In genomic region chr5:168481330-168481788, GRCh38 we compare ENCODE assay signal across 1 cellular context.
TF ChIP-seq lines count a peak whose summit lies in the region.

No MANE protein-coding gene starts in this region.

TF ChIP-seq in HepG2, 621 proteins besides CTCF, POLR2A, EP300 and RAD21:
- TF ChIP-seq MAFG (CRISPR knock-in tag; IDR thresholded peaks at IDR 0.05) (no peak), RBM39 (IDR thresholded peaks at IDR 0.05; ENCODE audit: low read depth, low read length, poor library complexity, severe bottlenecking) (no peak), JARID2 (CRISPR knock-in tag; IDR thresholded peaks at IDR 0.05; ENCODE audit: insufficient replicate concordance) (no peak), SOX13 (IDR thresholded peaks at IDR 0.05) (no peak), SOX13 (CRISPR knock-in tag; conservative IDR thresholded peaks at IDR 0.05 in 1 of 2, IDR thresholded peaks at IDR 0.05 in 1 of 2) (peak in 1 of 2 experiments; percentile 44; a peak in 1 of 4 replicates), ZNF24 (IDR thresholded peaks at IDR 0.05) (no peak), ZNF678 (CRISPR knock-in tag; IDR thresholded peaks at IDR 0.05) (no peak), KDM4B (CRISPR knock-in tag; IDR thresholded peaks at IDR 0.05) (no peak), FUBP1 (CRISPR knock-in tag; IDR thresholded peaks at IDR 0.05; ENCODE audit: borderline replicate concordance) (no peak), TFDP2 (CRISPR knock-in tag; IDR thresholded peaks at IDR 0.05) (no peak), SOX6 (IDR thresholded peaks at IDR 0.05) (no peak), SOX6 (CRISPR knock-in tag; IDR thresholded peaks at IDR 0.05) (0 out of 2 replicates have a peak, but pooled peaks have one; percentile 30)
